In the genomic region with DNA sequence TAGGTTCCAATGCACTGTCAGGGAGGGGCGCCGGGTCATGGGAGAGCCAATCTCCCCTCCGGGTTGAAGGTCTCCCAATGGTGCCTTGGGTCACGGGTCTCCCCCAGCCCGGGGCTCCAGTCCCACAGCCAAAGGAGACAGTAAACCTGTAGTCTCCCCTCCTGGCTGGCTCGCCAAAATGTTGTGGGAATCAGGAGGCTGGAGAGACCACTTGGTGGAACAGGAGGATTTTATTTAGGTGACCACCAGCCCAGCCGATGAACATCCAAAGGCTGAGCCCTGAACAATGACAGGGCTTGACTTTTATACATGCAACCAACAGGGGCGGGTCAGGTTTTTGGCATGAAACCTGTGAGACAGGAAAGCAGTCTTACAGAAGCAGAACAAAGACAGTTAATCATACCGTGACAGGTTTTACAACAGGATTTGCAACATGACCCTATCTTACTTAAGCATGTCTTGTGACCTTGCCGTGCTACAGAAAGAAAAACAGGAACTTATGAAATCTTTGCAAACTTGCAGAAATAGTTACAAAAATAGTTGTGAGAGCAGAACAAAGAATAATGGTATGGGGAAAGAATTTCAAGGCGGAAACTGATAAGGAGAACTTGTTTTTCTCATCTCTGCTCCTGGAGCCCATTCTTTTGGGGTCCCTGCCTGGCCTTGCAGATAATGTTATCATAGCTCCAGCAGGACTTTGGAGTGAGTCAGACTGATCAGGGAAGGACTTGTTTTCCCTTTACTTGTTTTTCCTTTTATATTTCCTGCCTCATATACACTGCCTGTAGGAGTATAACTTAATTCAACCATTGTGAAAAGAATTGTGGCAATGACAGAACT, we compare ENCODE assay signal across 9 cellular contexts. TPM values are rescaled to one million over a fixed set of nuclear protein-coding genes. Genes with fewer than 3 reads are reported as not detected.
A peak's percentile ranks its signal among the peaks of the same experiment; 100 is the strongest.
DNase-seq lines count a peak whose midpoint lies in the region; ATAC-seq, FAIRE-seq and TF ChIP-seq lines count a peak whose summit lies in the region.
"Had no signal": no experiment of that assay in that cellular context is flagged by ENCODE, and none has a peak within 500 bp of the region (broad histone marks: within the 10 kb centered on the region; RNA-seq: fewer than 3 reads in every experiment).

No MANE protein-coding gene starts in this region.

- TF ChIP-seq POLR2A in endothelial cell of umbilical vein (IDR thresholded peaks at IDR 0.05; ENCODE audit: low read depth, low read length) (no peak), sigmoid colon (IDR thresholded peaks at IDR 0.05) (no peak)

- ATAC-seq in GM21360 (IDR thresholded peaks at IDR 0.05; ENCODE audit: unreplicated experiment): peak; percentile 90

- peak; percentile 67 for FAIRE-seq in endothelial cell of umbilical vein (lab: Jason Lieb, UNC)
- FAIRE-seq: TTC549 had no signal

- no peak for TF ChIP-seq EP300 in sigmoid colon (IDR thresholded peaks at IDR 0.05)

- H3K27me3 ChIP-seq in endothelial cell of umbilical vein (ENCODE audit: control insufficient read depth in 2 of 2, insufficient read depth in 2 of 2, low read length in 2 of 2) (no peaks in the 10 kb centered on the region), sigmoid colon (no peaks in the 10 kb centered on the region), GM23248 (replicated peaks; ENCODE audit: insufficient read depth) (no peaks in the 10 kb centered on the region)

- TF ChIP-seq CTCF in endothelial cell of umbilical vein (IDR thresholded peaks at IDR 0.05; ENCODE audit: extremely low read depth in 1 of 2, insufficient read depth in 1 of 2, low read depth in 1 of 2, low read length in 2 of 2): no peak
- no peak for TF ChIP-seq CTCF in sigmoid colon (IDR thresholded peaks at IDR 0.05)

- peaks cover 12% of the 10 kb centered on the region for H3K9me3 ChIP-seq in endothelial cell of umbilical vein (replicated peaks; ENCODE audit: control insufficient read depth, insufficient read depth, low read length)
- peaks cover 0 to 10% (median 0%) of the 10 kb centered on the region in 4 donors for H3K9me3 ChIP-seq in sigmoid colon
- no peaks in the 10 kb centered on the region for H3K9me3 ChIP-seq in GM23248 (ENCODE audit: low read depth)

- H3K9ac ChIP-seq in endothelial cell of umbilical vein (replicated peaks; ENCODE audit: extremely low read depth, insufficient read depth, low read length) (no peak overlapping the region), GM23248 (no peak overlapping the region)

- dilution Hi-C loops in endothelial cell of umbilical vein (cut with MboI; ENCODE audit: extremely low pct_ligation_motif_present, low sequenced_read_pairs): no loop called here

- BruUV-seq in endothelial cell of umbilical vein (replicated peaks; lab: Mats Ljungman, UMichigan): no TSS peak

- H3K9me2 ChIP-seq in GM23248 (ENCODE audit: insufficient read depth): no peaks in the 10 kb centered on the region

- H3K27ac ChIP-seq in endothelial cell of umbilical vein (ENCODE audit: insufficient read depth, low read depth, low read length) (peak overlapping the region; percentile 78), sigmoid colon (peak overlapping the region in 3 of 4 donors; percentile 55 to 75 (median 59)), GM23248 (no peak overlapping the region)

- H3K36me3 ChIP-seq in endothelial cell of umbilical vein (ENCODE audit: control insufficient read depth in 2 of 2, extremely low read depth in 1 of 2, insufficient read depth in 2 of 2, low read length in 2 of 2) (no peaks in the 10 kb centered on the region), sigmoid colon (no peaks in the 10 kb centered on the region), GM23248 (ENCODE audit: low read depth) (no peaks in the 10 kb centered on the region; the same call in 1 of the 2 replicates)

- intact Hi-C loops in endothelial cell of umbilical vein (cut with micrococcal nuclease): loop anchor here (10.0 kb wide), 1 partner anchor 95 kb away; the partner anchor contains the start of gene ZNF273
- intact Hi-C loops in sigmoid colon (cut with DNase I): loop anchor here (2.0 to 10.0 kb wide), 2 partner anchors 39 to 115 kb away; no protein-coding TSS in a partner anchor

- CTCF ChIA-PET in endothelial cell of umbilical vein (lab: Charles Lee): no interaction called here

- H3K4me3 ChIP-seq in endothelial cell of umbilical vein (replicated peaks in 1 of 3; ENCODE audit: insufficient read depth in 1 of 3, low read depth in 1 of 3, low read length in 3 of 3): no peak overlapping the region
- H3K4me3 ChIP-seq in sigmoid colon: no peak overlapping the region
- no peak overlapping the region for H3K4me3 ChIP-seq in GM23248

- H3F3A ChIP-seq in GM23248 (ENCODE audit: insufficient read depth): no peaks in the 10 kb centered on the region

- POLR2A ChIA-PET in endothelial cell of umbilical vein (lab: Charles Lee): no interaction called here

- DNase-seq in NCI-H2029 (lab: John Stamatoyannopoulos, UW): peak; percentile 13
- peak; percentile 82 for DNase-seq in endothelial cell of umbilical vein (ENCODE audit: low read depth, low spot score)
- DNase-seq in sigmoid colon: no peak
- no peak for DNase-seq in RKO (ENCODE audit: low spot score)
- DNase-seq in NCI-H1930 (lab: John Stamatoyannopoulos, UW): no peak
- no peak for DNase-seq in activated CD4-positive, CD25-positive, alpha-beta regulatory T cell (lab: John Stamatoyannopoulos, UW)
- DNase-seq in GM23248: no peak

- in situ Hi-C loops in GM23248 (cut with MboI): no loop called here

- H3K79me2 ChIP-seq in endothelial cell of umbilical vein (ENCODE audit: control insufficient read depth, insufficient read depth, low read length) (peaks cover 23% of the 10 kb centered on the region), GM23248 (ENCODE audit: insufficient read depth) (peaks cover 41% of the 10 kb centered on the region)

- 78 to 83% methylated on average over 11 of the region's 11 CpGs for WGBS in sigmoid colon, 2 donors
- 87 to 90% methylated on average over 11 of the region's 11 CpGs for WGBS in GM23248 (ENCODE audit: low coverage in 1 of 2, low lambda C conversion rate in 2 of 2, missing lambda C conversion rate in 2 of 2), 2 experiments

- H3K9me1 ChIP-seq in endothelial cell of umbilical vein (replicated peaks; ENCODE audit: control insufficient read depth, extremely low read depth, insufficient read depth, low read length): no peaks in the 10 kb centered on the region

- no peak overlapping the region for H3K4me2 ChIP-seq in endothelial cell of umbilical vein (ENCODE audit: insufficient read depth, low read length)
- no peak overlapping the region for H3K4me2 ChIP-seq in GM23248 (ENCODE audit: unreplicated experiment)

- H2AFZ ChIP-seq in endothelial cell of umbilical vein (ENCODE audit: low read depth, low read length): no peak overlapping the region
- H2AFZ ChIP-seq in GM23248: no peak overlapping the region

- H3K4me1 ChIP-seq in endothelial cell of umbilical vein (ENCODE audit: control insufficient read depth, extremely low read depth, insufficient read depth, low read length) (peaks cover 9% of the 10 kb centered on the region), sigmoid colon (peaks cover 0 to 25% (median 20%) of the 10 kb centered on the region in 4 donors), GM23248 (ENCODE audit: insufficient read depth) (peaks cover 3% of the 10 kb centered on the region; the same call in 1 of the 2 replicates)

- H4K20me1 ChIP-seq in endothelial cell of umbilical vein (replicated peaks; ENCODE audit: control insufficient read depth, extremely low read depth, insufficient read depth, low read length) (no peaks in the 10 kb centered on the region), GM23248 (ENCODE audit: insufficient read depth) (no peaks in the 10 kb centered on the region)

TF ChIP-seq in endothelial cell of umbilical vein, 7 proteins besides CTCF, POLR2A, EP300 and RAD21 (continues in another document):
- TF ChIP-seq MYC (IDR thresholded peaks at IDR 0.05; ENCODE audit: low read depth, low read length) (no peak), EZH2 (IDR thresholded peaks at IDR 0.05; ENCODE audit: borderline replicate concordance, low read depth, low read length, severe bottlenecking) (no peak), GATA2 (IDR thresholded peaks at IDR 0.05; ENCODE audit: insufficient read depth, insufficient read length, low read depth, low read length) (peak; percentile 94), JUN (IDR thresholded peaks at IDR 0.05; ENCODE audit: borderline replicate concordance, insufficient read depth, insufficient read length, low read depth) (peak; percentile 28), FOS (IDR thresholded peaks at IDR 0.05; ENCODE audit: borderline replicate concordance, insufficient read depth, low read length) (peak; percentile 77)

RNA-seq across cellular contexts. Expression of gene ERV3-1, which starts 7.1 kb away (rescaled TPM):
- total RNA-seq in endothelial cell of umbilical vein (28.4 and 44.6 TPM in 2 replicates), sigmoid colon (10 to 100 TPM in 3 of 4 donors, 1 to 10 TPM in 1; 9.6 to 19.1 (median 14.7) TPM)
- polyA plus RNA-seq in endothelial cell of umbilical vein (25.0 and 29.6 TPM in 2 replicates), sigmoid colon (1 to 10 TPM in 1 of 3 donors, under 1 TPM in 2; 0.60 to 4.9 (median 0.69) TPM), GM23248 (2016; fragmentation: Nextera tagmentation; extraction: Ambion mirVana) (5.9 and 8.1 TPM in 2 replicates)
- 7.5 and 10.2 TPM in 2 replicates for polyA plus RNA-seq in endothelial cell of umbilical vein (2011; cell fraction: cytosol; rRNA removed)
- polyA plus RNA-seq in endothelial cell of umbilical vein (2011; cell fraction: nucleus; rRNA removed): 238 and 298 TPM in 2 replicates
- 48.8 and 56.5 TPM in 2 replicates for polyA plus RNA-seq in endothelial cell of umbilical vein (2012)
- 84.5 and 88.1 TPM in 2 replicates for polyA minus RNA-seq in endothelial cell of umbilical vein
- 0.61 TPM for polyA minus RNA-seq in endothelial cell of umbilical vein (2011; cell fraction: cytosol; rRNA and poly(A)+ RNA removed)
- 165 and 265 TPM in 2 replicates for polyA minus RNA-seq in endothelial cell of umbilical vein (2011; cell fraction: nucleus; rRNA and poly(A)+ RNA removed)
- 4.8 and 6.4 TPM in 2 replicates for total RNA-seq in GM23248 (2014; rRNA removed; shearing (Covaris generic))

RNA-seq across cellular contexts. Expression of gene ZNF117, which starts 8.5 kb away (rescaled TPM):
- total RNA-seq in endothelial cell of umbilical vein (12.6 and 24.7 TPM in 2 replicates), sigmoid colon (10 to 100 TPM in 2 of 4 donors, 1 to 10 TPM in 2; 7.3 to 19.1 (median 9.2) TPM)
- polyA plus RNA-seq in endothelial cell of umbilical vein (4.5 and 5.9 TPM in 2 replicates), sigmoid colon (1 to 10 TPM in 2 of 3 donors, under 1 TPM in 1; 0.69 to 2.2 (median 1.2) TPM), GM23248 (2016; fragmentation: Nextera tagmentation; extraction: Ambion mirVana) (0.81 and 1.2 TPM in 2 replicates)
- 1.4 and 2.7 TPM in 2 replicates for polyA plus RNA-seq in endothelial cell of umbilical vein (2011; cell fraction: cytosol; rRNA removed)
- 110 and 148 TPM in 2 replicates for polyA plus RNA-seq in endothelial cell of umbilical vein (2011; cell fraction: nucleus; rRNA removed)
- polyA plus RNA-seq in endothelial cell of umbilical vein (2012): 24.8 and 28.9 TPM in 2 replicates
- polyA minus RNA-seq in endothelial cell of umbilical vein: 10.0 and 10.3 TPM in 2 replicates
- not detected for polyA minus RNA-seq in endothelial cell of umbilical vein (2011; cell fraction: cytosol; rRNA and poly(A)+ RNA removed)
- polyA minus RNA-seq in endothelial cell of umbilical vein (2011; cell fraction: nucleus; rRNA and poly(A)+ RNA removed): 34.3 and 64.4 TPM in 2 replicates
- 2.8 and 4.3 TPM in 2 replicates for total RNA-seq in GM23248 (2014; rRNA removed; shearing (Covaris generic))

Comparison
In these comparisons a context has a peak if more than half of its experiments do, and no peak if none do; other contexts are left out.
1. DNase-seq: peak in NCI-H2029 (single experiment) and endothelial cell of umbilical vein (single experiment); none in sigmoid colon (single experiment), RKO (single experiment), NCI-H1930 (0 of 2), activated CD4-positive, CD25-positive, alpha-beta regulatory T cell (0 of 4) and GM23248 (single experiment).